ENCODE assay signal across 8 cellular contexts in the genomic region with DNA sequence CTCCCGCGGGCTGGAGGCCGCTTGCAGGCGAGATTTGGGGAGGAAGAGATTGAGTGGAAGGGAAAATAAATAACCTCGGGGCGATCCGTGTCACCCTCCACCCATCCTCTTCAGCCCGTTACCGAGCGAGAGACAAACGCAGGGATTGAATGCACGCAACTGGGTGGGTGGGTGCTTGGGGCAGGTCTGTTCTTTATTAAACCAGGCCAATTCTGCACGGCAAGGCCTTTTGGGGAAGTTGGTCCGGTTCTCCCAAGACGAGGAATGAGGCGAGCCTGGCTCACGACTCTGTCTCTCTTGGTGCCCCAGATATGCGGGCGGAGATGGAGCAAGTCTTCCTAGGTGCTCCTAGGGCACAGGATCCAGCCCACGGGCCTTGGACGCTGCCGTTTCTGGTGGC. TPM values are rescaled to one million over a fixed set of nuclear protein-coding genes. Genes with fewer than 3 reads are reported as not detected.
A peak's percentile ranks its signal among the peaks of the same experiment; 100 is the strongest.
DNase-seq lines count a peak whose midpoint lies in the region; ATAC-seq and TF ChIP-seq lines count a peak whose summit lies in the region.

No MANE protein-coding gene starts in this region.

- in situ Hi-C loops in Caki2 (cut with HindIII; ENCODE audit: low pct_unique_long_range_greater_than_20kb, low sequenced_read_pairs) (no loop called here), mammary epithelial cell (cut with MboI; ENCODE audit: low sequenced_read_pairs in 2 of 2) (no loop called here)

- peak overlapping the region; percentile 74 for H3K27ac ChIP-seq in KMS-11
- no peak overlapping the region for H3K27ac ChIP-seq in mammary epithelial cell (ENCODE audit: insufficient read depth, low read depth, low read length)
- H3K27ac ChIP-seq in body of pancreas, result no peak overlapping the region

- H3K79me2 ChIP-seq in KMS-11 (ENCODE audit: insufficient read depth, low read depth), result no peaks in the 10 kb centered on the region
- no peaks in the 10 kb centered on the region for H3K79me2 ChIP-seq in mammary epithelial cell (ENCODE audit: insufficient read depth, low read length)

- peaks cover 17% of the 10 kb centered on the region for H3K36me3 Mint-ChIP-seq in neural crest cell (ENCODE audit: low read depth)

- H3K4me3 Mint-ChIP-seq in neural crest cell, result peak overlapping the region; percentile 91

- CTCF ChIA-PET in mammary epithelial cell (lab: Charles Lee; ENCODE audit: low non-redundant PET), result no interaction called here

- H3K4me1 Mint-ChIP-seq in neural crest cell, result peaks cover 28% of the 10 kb centered on the region

- no peaks in the 10 kb centered on the region for H3K9me3 Mint-ChIP-seq in neural crest cell

- DNase-seq in Caki2 (ENCODE audit: low read depth) (peak; percentile 73), mammary epithelial cell (no peak), neural crest cell (ENCODE audit: low read depth, low spot score) (no peak), HK-2 (ENCODE audit: unreplicated experiment) (no peak), RPMI8226 (no peak), body of pancreas (no peak), dedifferentiated amniotic fluid mesenchymal stem cell (ENCODE audit: extremely low spot score) (no peak)

- intact Hi-C loops in mammary epithelial cell (cut with micrococcal nuclease), result no loop called here
- intact Hi-C loops in body of pancreas (cut with DNase I), result loop anchor here (10.0 kb wide), 1 partner anchor 276 kb away; no protein-coding TSS in a partner anchor

- H3K4me2 ChIP-seq in KMS-11 (peak overlapping the region; percentile 92), mammary epithelial cell (ENCODE audit: insufficient read depth, low read depth, low read length) (peak overlapping the region; percentile 83)

- TF ChIP-seq CTCF in KMS-11 (conservative IDR thresholded peaks at IDR 0.05; ENCODE audit: low read depth, low read length), result no peak
- TF ChIP-seq CTCF in mammary epithelial cell (conservative IDR thresholded peaks at IDR 0.05 in 1 of 2, IDR thresholded peaks at IDR 0.05 in 1 of 2; ENCODE audit: extremely low read depth in 1 of 2, insufficient read depth in 1 of 2, low read depth in 1 of 2, low read length in 2 of 2), result no peak
- TF ChIP-seq CTCF in neural crest cell (conservative IDR thresholded peaks at IDR 0.05), result no peak
- no peak for TF ChIP-seq CTCF in body of pancreas (IDR thresholded peaks at IDR 0.05)

- peaks cover 100% of the 10 kb centered on the region for H3K27me3 Mint-ChIP-seq in neural crest cell (ENCODE audit: low read depth)

- no TSS peak for BruUV-seq in mammary epithelial cell (replicated peaks; lab: Mats Ljungman, UMichigan)

- H3K4me1 ChIP-seq in KMS-11 (ENCODE audit: low read depth, poor library complexity, severe bottlenecking), result peaks cover 17% of the 10 kb centered on the region
- peaks cover 10% of the 10 kb centered on the region for H3K4me1 ChIP-seq in mammary epithelial cell (ENCODE audit: insufficient read depth, low read length)
- H3K4me1 ChIP-seq in body of pancreas, result peaks cover 34% of the 10 kb centered on the region

- peaks cover 28% of the 10 kb centered on the region; the same call in 1 of the 2 replicates for H3K27me3 ChIP-seq in KMS-11 (ENCODE audit: insufficient read depth, low read depth)
- H3K27me3 ChIP-seq in mammary epithelial cell (ENCODE audit: insufficient read depth, low read length), result peaks cover 58% of the 10 kb centered on the region
- H3K27me3 ChIP-seq in body of pancreas, result peaks cover 3 to 73% of the 10 kb centered on the region in 2 donors

- H4K20me1 ChIP-seq in KMS-11 (ENCODE audit: insufficient read depth) (no peaks in the 10 kb centered on the region), mammary epithelial cell (ENCODE audit: insufficient read depth, low read length) (no peaks in the 10 kb centered on the region)

- ATAC-seq in body of pancreas, result no peak

- H3K9ac ChIP-seq in KMS-11, result peak overlapping the region; percentile 88
- no peak overlapping the region for H3K9ac ChIP-seq in mammary epithelial cell (ENCODE audit: insufficient read depth, low read length)

- H2AFZ ChIP-seq in KMS-11 (ENCODE audit: low read depth) (peak overlapping the region; percentile 96), mammary epithelial cell (ENCODE audit: low read depth, low read length) (peak overlapping the region; percentile 90)

- no peak for TF ChIP-seq POLR2A in body of pancreas (IDR thresholded peaks at IDR 0.05)

- dilution Hi-C loops in mammary epithelial cell (cut with HindIII; ENCODE audit: low sequenced_read_pairs), result no loop called here

- H3K36me3 ChIP-seq in KMS-11 (ENCODE audit: insufficient read depth) (no peaks in the 10 kb centered on the region), mammary epithelial cell (ENCODE audit: insufficient read depth, low read length) (no peaks in the 10 kb centered on the region), body of pancreas (replicated peaks in 1 of 2; ENCODE audit: insufficient read depth in 1 of 2, low read depth in 2 of 2) (no peaks in the 10 kb centered on the region)

- peak overlapping the region; percentile 53 for H3K27ac Mint-ChIP-seq in neural crest cell (ENCODE audit: unreplicated experiment)

- WGBS in mammary epithelial cell (ENCODE audit: low coverage, missing lambda C conversion rate), result 14% methylated on average over 11 of the region's 22 CpGs
- WGBS in body of pancreas, 2 donors, result 6 to 17% methylated on average over 22 of the region's 22 CpGs

- H3K9me3 ChIP-seq in mammary epithelial cell (replicated peaks; ENCODE audit: insufficient read depth, low read length) (no peaks in the 10 kb centered on the region), body of pancreas (no peaks in the 10 kb centered on the region)

- H3K4me3 ChIP-seq in KMS-11 (IDR thresholded peaks at IDR 0.05; ENCODE audit: insufficient read depth, low read depth, low read length), result no peak overlapping the region
- H3K4me3 ChIP-seq in mammary epithelial cell (replicated peaks in 1 of 3; ENCODE audit: insufficient read depth in 1 of 3, low read depth in 2 of 3, low read length in 3 of 3), result peak overlapping the region in 2 of 3 experiments; percentile 48 to 49
- no peak overlapping the region for H3K4me3 ChIP-seq in body of pancreas

RNA-seq across cellular contexts. Expression of a gene that starts 0.4 kb away (rescaled TPM):
- total RNA-seq in Caki2 (2014; rRNA removed; shearing (Covaris generic); ENCODE audit: low replicate concordance), result 21.5 and 29.0 TPM in 2 replicates
- total RNA-seq in mammary epithelial cell (not detected), neural crest cell (8.5 and 11.4 TPM in 2 replicates), body of pancreas (under 1 TPM in 1 of 2 donors, not detected in 1; 0.52 TPM)
- 0.67 TPM for polyA plus RNA-seq in mammary epithelial cell
- polyA minus RNA-seq in mammary epithelial cell, result not detected

RNA-seq across cellular contexts. Expression of a gene that starts 3.9 kb away (rescaled TPM):
- 0.47 TPM in 1 of 2 replicates, not detected in the other for total RNA-seq in Caki2 (2014; rRNA removed; shearing (Covaris generic); ENCODE audit: low replicate concordance)
- total RNA-seq in mammary epithelial cell (not detected), neural crest cell (19.7 and 22.9 TPM in 2 replicates), body of pancreas (not detected)
- polyA plus RNA-seq in mammary epithelial cell, result not detected
- not detected for polyA minus RNA-seq in mammary epithelial cell

RNA-seq across cellular contexts. Expression of a gene that starts 6.4 kb away (rescaled TPM):
- 5.4 and 8.7 TPM in 2 replicates for total RNA-seq in Caki2 (2014; rRNA removed; shearing (Covaris generic); ENCODE audit: low replicate concordance)
- under 1 TPM; under 0.01 to 0.59 TPM for total RNA-seq in mammary epithelial cell
- polyA plus RNA-seq in mammary epithelial cell, result 0.49 TPM
- not detected for polyA minus RNA-seq in mammary epithelial cell
- 9.6 and 11.5 TPM in 2 replicates for total RNA-seq in neural crest cell
- 1 to 10 TPM; 2.1 to 2.6 TPM for total RNA-seq in body of pancreas

RNA-seq across cellular contexts. Expression of a gene that starts 14.9 kb away (rescaled TPM):
- 0.84 and 2.1 TPM in 2 replicates for total RNA-seq in Caki2 (2014; rRNA removed; shearing (Covaris generic); ENCODE audit: low replicate concordance)
- under 1 TPM in 1 of 2 donors, not detected in 1; 0.59 TPM for total RNA-seq in mammary epithelial cell
- not detected for polyA plus RNA-seq in mammary epithelial cell
- polyA minus RNA-seq in mammary epithelial cell, result not detected
- 84.1 and 89.8 TPM in 2 replicates for total RNA-seq in neural crest cell
- not detected for total RNA-seq in body of pancreas

RNA-seq across cellular contexts. Expression of a gene that starts 17.6 kb away (rescaled TPM):
- not detected in 2 replicates for total RNA-seq in Caki2 (2014; rRNA removed; shearing (Covaris generic); ENCODE audit: low replicate concordance)
- not detected for total RNA-seq in mammary epithelial cell
- polyA plus RNA-seq in mammary epithelial cell, result not detected
- polyA minus RNA-seq in mammary epithelial cell, result not detected
- total RNA-seq in neural crest cell, result 2.3 and 2.6 TPM in 2 replicates
- under 1 TPM in 1 of 2 donors, not detected in 1; 0.99 TPM for total RNA-seq in body of pancreas

Comparison
In these comparisons a context has a peak if more than half of its experiments do, and no peak if none do; other contexts are left out.
1. H3K4me3 ChIP-seq: peak in mammary epithelial cell (2 of 3); none in KMS-11 (single experiment) and body of pancreas (0 of 2).
2. RNA of a gene that starts 3.9 kb away (total RNA-seq): 19.7 to 22.9 TPM in neural crest cell; 0.47 TPM in Caki2, not detected in body of pancreas and not detected in mammary epithelial cell; every median in the first group is over 10 times any median in the second.